ENCODE assay signal across 12 cellular contexts in the genomic region with DNA sequence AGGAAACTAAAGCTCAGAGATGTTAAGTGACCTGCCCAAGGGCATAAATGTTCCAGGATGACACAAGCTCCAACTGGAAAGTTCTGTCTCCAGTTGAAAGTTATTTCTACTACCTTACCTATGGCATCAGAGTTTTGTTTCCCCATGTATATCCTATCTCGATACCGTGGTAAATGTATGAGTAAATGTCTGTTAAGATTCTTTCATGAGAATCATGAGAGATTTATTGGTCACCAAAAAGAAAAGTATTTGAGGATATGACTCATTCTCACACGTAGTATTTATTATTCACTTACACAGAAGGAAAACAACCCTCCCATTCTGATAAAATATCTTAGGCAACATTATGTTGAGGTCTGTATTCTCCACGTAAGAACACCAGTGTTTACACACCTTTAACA. TPM values are rescaled to one million over a fixed set of nuclear protein-coding genes. Genes with fewer than 3 reads are reported as not detected.
A peak's percentile ranks its signal among the peaks of the same experiment; 100 is the strongest.
DNase-seq lines count a peak whose midpoint lies in the region; ATAC-seq and TF ChIP-seq lines count a peak whose summit lies in the region.
"Had no signal": no experiment of that assay in that cellular context is flagged by ENCODE, and none has a peak within 500 bp of the region (broad histone marks: within the 10 kb centered on the region; RNA-seq: fewer than 3 reads in every experiment).

No MANE protein-coding gene starts in this region.

- H3K27ac ChIP-seq in uterus (peak overlapping the region; percentile 45 to 47), esophagus muscularis mucosa (replicated peaks in 1 of 4) (no peak overlapping the region)
- H3K27ac ChIP-seq: gastroesophageal sphincter, tibial nerve had no signal

- peak overlapping the region; percentile 12 for H3K27ac Mint-ChIP-seq in activated T-cell treated with anti-CD3 and anti-CD28 coated beads, Interleukin-2, amount 50 U/mL, for 72 hours
- H3K27ac Mint-ChIP-seq in activated T-helper 17 cell treated with anti-CD3 and anti-CD28 coated beads, Interleukin-2, amount 50 U/mL, for 72 hours, result peak overlapping the region; percentile 55

- no peak for TF ChIP-seq POLR2A in uterus (IDR thresholded peaks at IDR 0.05)
- no peak for TF ChIP-seq POLR2A in esophagus muscularis mucosa (IDR thresholded peaks at IDR 0.05; ENCODE audit: low read depth)

- intact Hi-C loops in uterus (cut with DNase I; ENCODE audit: low total_unique reads), result no loop called here
- intact Hi-C loops in esophagus muscularis mucosa (cut with DNase I), result no loop called here

- H3K4me3 ChIP-seq in uterus (no peak overlapping the region), esophagus muscularis mucosa (no peak overlapping the region)
- H3K4me3 ChIP-seq: gastroesophageal sphincter, tibial nerve had no signal

- H3K36me3 ChIP-seq in uterus, result no peaks in the 10 kb centered on the region
- no peaks in the 10 kb centered on the region for H3K36me3 ChIP-seq in esophagus muscularis mucosa
- H3K36me3 ChIP-seq: gastroesophageal sphincter, tibial nerve had no signal

- no peaks in the 10 kb centered on the region for H3K27me3 ChIP-seq in uterus
- no peaks in the 10 kb centered on the region for H3K27me3 ChIP-seq in esophagus muscularis mucosa
- H3K27me3 ChIP-seq: gastroesophageal sphincter, tibial nerve had no signal

- WGBS in esophagus muscularis mucosa, result 66% methylated on average over 4 of the region's 4 CpGs

- TF ChIP-seq CTCF in uterus (IDR thresholded peaks at IDR 0.05), result no peak
- no peak for TF ChIP-seq CTCF in esophagus muscularis mucosa (IDR thresholded peaks at IDR 0.05)

- no peak for TF ChIP-seq EP300 in esophagus muscularis mucosa (IDR thresholded peaks at IDR 0.05)

- ATAC-seq in activated T-cell treated with anti-CD3 and anti-CD28 coated beads, Interleukin-2, amount 50 U/mL, for 72 hours (replicated peaks in 1 of 2), result peak; percentile 64 to 65
- ATAC-seq in activated T-helper 17 cell treated with anti-CD3 and anti-CD28 coated beads, Interleukin-2, amount 50 U/mL, for 72 hours (replicated peaks), result peak; percentile 79
- ATAC-seq in GM21381 (IDR thresholded peaks at IDR 0.05; ENCODE audit: unreplicated experiment), result no peak
- ATAC-seq: gastroesophageal sphincter had no signal

- H3K9me3 ChIP-seq in uterus, result no peaks in the 10 kb centered on the region
- H3K9me3 ChIP-seq in esophagus muscularis mucosa, result no peaks in the 10 kb centered on the region
- H3K9me3 ChIP-seq: gastroesophageal sphincter, tibial nerve had no signal

- H3K4me1 Mint-ChIP-seq in activated T-cell treated with anti-CD3 and anti-CD28 coated beads, Interleukin-2, amount 50 U/mL, for 72 hours (ENCODE audit: low read depth), result peaks cover 30% of the 10 kb centered on the region
- peaks cover 24% of the 10 kb centered on the region for H3K4me1 Mint-ChIP-seq in activated T-helper 17 cell treated with anti-CD3 and anti-CD28 coated beads, Interleukin-2, amount 50 U/mL, for 72 hours

- peak overlapping the region in 1 of 2 donors; percentile 36 for H3K4me3 Mint-ChIP-seq in activated T-cell treated with anti-CD3 and anti-CD28 coated beads, Interleukin-2, amount 50 U/mL, for 72 hours
- peak overlapping the region; percentile 20 for H3K4me3 Mint-ChIP-seq in activated T-helper 17 cell treated with anti-CD3 and anti-CD28 coated beads, Interleukin-2, amount 50 U/mL, for 72 hours

- no peaks in the 10 kb centered on the region for H3K9me3 Mint-ChIP-seq in activated T-cell treated with anti-CD3 and anti-CD28 coated beads, Interleukin-2, amount 50 U/mL, for 72 hours
- H3K9me3 Mint-ChIP-seq in activated T-helper 17 cell treated with anti-CD3 and anti-CD28 coated beads, Interleukin-2, amount 50 U/mL, for 72 hours, result no peaks in the 10 kb centered on the region

- H3K36me3 Mint-ChIP-seq in activated T-cell treated with anti-CD3 and anti-CD28 coated beads, Interleukin-2, amount 50 U/mL, for 72 hours (ENCODE audit: insufficient read depth in 2 of 2), result no peaks in the 10 kb centered on the region
- H3K36me3 Mint-ChIP-seq in activated T-helper 17 cell treated with anti-CD3 and anti-CD28 coated beads, Interleukin-2, amount 50 U/mL, for 72 hours (ENCODE audit: low read depth), result no peaks in the 10 kb centered on the region

- H3K4me1 ChIP-seq in uterus (no peaks in the 10 kb centered on the region), esophagus muscularis mucosa (no peaks in the 10 kb centered on the region)
- H3K4me1 ChIP-seq: gastroesophageal sphincter, tibial nerve had no signal

- no peak for DNase-seq in activated T-cell treated with anti-CD3 and anti-CD28 coated beads, Interleukin-2, amount 50 U/mL, for 72 hours
- DNase-seq in activated T-cell treated with anti-CD3 and anti-CD28 coated beads, Interleukin-2, amount 50 U/mL, for 1 hour, result no peak
- peak; percentile 33 for DNase-seq in hepatic stellate cell (ENCODE audit: low spot score)
- DNase-seq in uterus, result no peak
- DNase-seq in esophagus muscularis mucosa (ENCODE audit: extremely low spot score), result no peak
- no peak for DNase-seq in COLO668 (lab: John Stamatoyannopoulos, UW; ENCODE audit: unreplicated experiment)
- DNase-seq: AML-193, NCI-H1105 treated with DMSO at 0.1 percent for 48 hours had no signal

- H3K27me3 Mint-ChIP-seq in activated T-cell treated with anti-CD3 and anti-CD28 coated beads, Interleukin-2, amount 50 U/mL, for 72 hours (ENCODE audit: low read depth), result peaks cover 4% of the 10 kb centered on the region
- no peaks in the 10 kb centered on the region for H3K27me3 Mint-ChIP-seq in activated T-helper 17 cell treated with anti-CD3 and anti-CD28 coated beads, Interleukin-2, amount 50 U/mL, for 72 hours

RNA-seq across cellular contexts. Expression of a gene that starts 11.1 kb away (rescaled TPM):
- total RNA-seq in activated T-cell treated with anti-CD3 and anti-CD28 coated beads, Interleukin-2, amount 50 U/mL, for 72 hours, result not detected
- not detected for total RNA-seq in activated T-helper 17 cell treated with anti-CD3 and anti-CD28 coated beads, Interleukin-2, amount 50 U/mL, for 72 hours
- total RNA-seq in uterus, result 1 to 10 TPM in 1 of 4 donors, under 1 TPM in 1, not detected in 2; 0.28 to 1.0 TPM
- under 1 TPM in 1 of 4 donors, not detected in 3; under 0.01 TPM for total RNA-seq in esophagus muscularis mucosa
- total RNA-seq: gastroesophageal sphincter, tibial nerve had no signal

Comparison
In these comparisons a context has a peak if more than half of its experiments do, and no peak if none do; other contexts are left out.
1. H3K27ac ChIP-seq: peak in uterus (2 of 2); none in esophagus muscularis mucosa (0 of 4).